8 cellular contexts compared by ENCODE assay signal in genomic region chr18:49858309-49859005, GRCh38. TPM values are rescaled to one million over a fixed set of nuclear protein-coding genes. Genes with fewer than 3 reads are reported as not detected.
A peak's percentile ranks its signal among the peaks of the same experiment; 100 is the strongest.
DNase-seq lines count a peak whose midpoint lies in the region; ATAC-seq and TF ChIP-seq lines count a peak whose summit lies in the region.

No MANE protein-coding gene starts in this region.

- no peak overlapping the region for H3K27ac ChIP-seq in CD8-positive, alpha-beta T cell (ENCODE audit: low read depth, low read length)
- H3K27ac ChIP-seq in HL-60 (replicated peaks) (no peak overlapping the region), OCI-LY3 (ENCODE audit: low read length) (no peak overlapping the region), fibroblast of lung (ENCODE audit: insufficient read depth, low read length) (no peak overlapping the region)

- H3K4me1 ChIP-seq in CD8-positive, alpha-beta T cell (ENCODE audit: insufficient read depth, low read length), result no peaks in the 10 kb centered on the region
- peaks cover 9% of the 10 kb centered on the region for H3K4me1 ChIP-seq in OCI-LY3 (ENCODE audit: low read length)
- no peaks in the 10 kb centered on the region for H3K4me1 ChIP-seq in fibroblast of lung (ENCODE audit: control insufficient read depth, extremely low read depth, insufficient read depth, low read length)

- no peaks in the 10 kb centered on the region for H3K9me3 Mint-ChIP-seq in CD8-positive, alpha-beta T cell
- no peaks in the 10 kb centered on the region for H3K9me3 Mint-ChIP-seq in activated T-cell treated with anti-CD3 and anti-CD28 coated beads, Interleukin-2, amount 50 U/mL, for 24 hours
- H3K9me3 Mint-ChIP-seq in natural killer cell treated with Interleukin-12 subunit alpha and Interleukin-12 subunit beta and Interleukin-15 and Interleukin-18, amount 100 ng/mL, for 72 hours, result no peaks in the 10 kb centered on the region

- peak; percentile 13 to 71 (median 44) for DNase-seq in CD8-positive, alpha-beta T cell
- peak; percentile 35 to 59 for DNase-seq in HL-60 (ENCODE audit: low read depth in 1 of 2, low spot score in 1 of 2)
- DNase-seq in activated T-cell treated with anti-CD3 and anti-CD28 coated beads, Interleukin-2, amount 50 U/mL, for 24 hours, result peak; percentile 74
- peak; percentile 62 to 79 for DNase-seq in fibroblast of lung (ENCODE audit: low read depth in 2 of 2)
- DNase-seq in natural killer cell treated with Interleukin-12 subunit alpha and Interleukin-12 subunit beta and Interleukin-15 and Interleukin-18, amount 100 ng/mL, for 72 hours (ENCODE audit: low spot score), result peak; percentile 73
- peak; percentile 83 for DNase-seq in superior temporal gyrus (ENCODE audit: extremely low spot score)

- intact Hi-C loops in CD8-positive, alpha-beta T cell (cut with DNase I, micrococcal nuclease), result loop anchor here (1.0 to 5.0 kb wide), 5 partner anchors 299 to 1184 kb away; no protein-coding TSS in a partner anchor

- no peaks in the 10 kb centered on the region for H3K36me3 ChIP-seq in CD8-positive, alpha-beta T cell (ENCODE audit: insufficient read depth, low read length)
- H3K36me3 ChIP-seq in OCI-LY3 (replicated peaks; ENCODE audit: low read depth, low read length) (no peaks in the 10 kb centered on the region), fibroblast of lung (ENCODE audit: control insufficient read depth, insufficient read depth, low read length) (no peaks in the 10 kb centered on the region)

- no peaks in the 10 kb centered on the region for H3K9me3 ChIP-seq in CD8-positive, alpha-beta T cell (ENCODE audit: low read length)
- no peaks in the 10 kb centered on the region for H3K9me3 ChIP-seq in OCI-LY3 (ENCODE audit: insufficient read depth, low read length)
- H3K9me3 ChIP-seq in fibroblast of lung (ENCODE audit: control insufficient read depth, insufficient read depth, low read depth, low read length), result no peaks in the 10 kb centered on the region

- POLR2A ChIA-PET in CD8-positive, alpha-beta T cell (lab: Charles Lee), result no interaction called here

- H2AFZ ChIP-seq in OCI-LY3 (ENCODE audit: low read depth, low read length), result peak overlapping the region; percentile 71
- no peak overlapping the region for H2AFZ ChIP-seq in fibroblast of lung (ENCODE audit: low read length)

- H3K4me2 ChIP-seq in OCI-LY3 (ENCODE audit: low read length) (peak overlapping the region; percentile 39), fibroblast of lung (ENCODE audit: extremely low read depth, insufficient read depth, low read length) (no peak overlapping the region)

- H4K20me1 ChIP-seq in OCI-LY3 (ENCODE audit: insufficient read depth, low read length) (no peaks in the 10 kb centered on the region), fibroblast of lung (ENCODE audit: control insufficient read depth, extremely low read depth, insufficient read depth, low read length) (no peaks in the 10 kb centered on the region)

- no peak for ATAC-seq in CD8-positive, alpha-beta T cell
- peak in 1 of 2 donors; percentile 69 for ATAC-seq in natural killer cell treated with Interleukin-12 subunit alpha and Interleukin-12 subunit beta and Interleukin-15 and Interleukin-18, amount 100 ng/mL, for 72 hours
- ATAC-seq in GM19395 (IDR thresholded peaks at IDR 0.05; ENCODE audit: unreplicated experiment), result no peak

- H3K36me3 Mint-ChIP-seq in CD8-positive, alpha-beta T cell, result no peaks in the 10 kb centered on the region
- no peaks in the 10 kb centered on the region for H3K36me3 Mint-ChIP-seq in activated T-cell treated with anti-CD3 and anti-CD28 coated beads, Interleukin-2, amount 50 U/mL, for 24 hours (ENCODE audit: low read depth)
- H3K36me3 Mint-ChIP-seq in natural killer cell treated with Interleukin-12 subunit alpha and Interleukin-12 subunit beta and Interleukin-15 and Interleukin-18, amount 100 ng/mL, for 72 hours, result no peaks in the 10 kb centered on the region

- no peaks in the 10 kb centered on the region for H3K27me3 ChIP-seq in CD8-positive, alpha-beta T cell (ENCODE audit: insufficient read depth, low read length)
- H3K27me3 ChIP-seq in HL-60 (ENCODE audit: insufficient read depth, poor library complexity, severe bottlenecking) (no peaks in the 10 kb centered on the region), OCI-LY3 (ENCODE audit: low read depth, low read length) (no peaks in the 10 kb centered on the region), fibroblast of lung (ENCODE audit: control insufficient read depth, insufficient read depth, low read length) (no peaks in the 10 kb centered on the region)

- no peaks in the 10 kb centered on the region for H3K79me2 ChIP-seq in OCI-LY3 (ENCODE audit: low read length)
- no peaks in the 10 kb centered on the region for H3K79me2 ChIP-seq in fibroblast of lung (ENCODE audit: control insufficient read depth, insufficient read depth, low read length)

- no peaks in the 10 kb centered on the region for H3K4me1 Mint-ChIP-seq in CD8-positive, alpha-beta T cell (ENCODE audit: low read depth)
- H3K4me1 Mint-ChIP-seq in activated T-cell treated with anti-CD3 and anti-CD28 coated beads, Interleukin-2, amount 50 U/mL, for 24 hours (ENCODE audit: low read depth), result no peaks in the 10 kb centered on the region
- peaks cover 4 to 13% of the 10 kb centered on the region in 2 donors for H3K4me1 Mint-ChIP-seq in natural killer cell treated with Interleukin-12 subunit alpha and Interleukin-12 subunit beta and Interleukin-15 and Interleukin-18, amount 100 ng/mL, for 72 hours (ENCODE audit: low read depth in 2 of 2)

- CTCF ChIA-PET in CD8-positive, alpha-beta T cell (lab: Charles Lee), result interaction anchor here (0.6 to 11.3 kb wide), 35 partner anchors 9 to 1184 kb away, joined by 3 to 221 read pairs (median 4); partner anchors contain the start of genes ACAA2 and LIPG

- no peak overlapping the region for H3K27ac Mint-ChIP-seq in CD8-positive, alpha-beta T cell
- no peak overlapping the region for H3K27ac Mint-ChIP-seq in activated T-cell treated with anti-CD3 and anti-CD28 coated beads, Interleukin-2, amount 50 U/mL, for 24 hours
- peak overlapping the region; percentile 26 to 31 for H3K27ac Mint-ChIP-seq in natural killer cell treated with Interleukin-12 subunit alpha and Interleukin-12 subunit beta and Interleukin-15 and Interleukin-18, amount 100 ng/mL, for 72 hours

- no peak overlapping the region for H3K4me3 Mint-ChIP-seq in CD8-positive, alpha-beta T cell
- H3K4me3 Mint-ChIP-seq in activated T-cell treated with anti-CD3 and anti-CD28 coated beads, Interleukin-2, amount 50 U/mL, for 24 hours, result no peak overlapping the region
- H3K4me3 Mint-ChIP-seq in natural killer cell treated with Interleukin-12 subunit alpha and Interleukin-12 subunit beta and Interleukin-15 and Interleukin-18, amount 100 ng/mL, for 72 hours, result no peak overlapping the region

- H3K4me3 ChIP-seq in CD8-positive, alpha-beta T cell (ENCODE audit: low read depth, low read length), result no peak overlapping the region
- H3K4me3 ChIP-seq in HL-60 (replicated peaks; ENCODE audit: insufficient read depth, low read length), result no peak overlapping the region
- H3K4me3 ChIP-seq in OCI-LY3 (ENCODE audit: low read length), result peak overlapping the region; percentile 26
- H3K4me3 ChIP-seq in fibroblast of lung (replicated peaks in 1 of 4; ENCODE audit: control extremely low read depth in 1 of 4, insufficient read depth in 1 of 4, low read depth in 3 of 4, low read length in 4 of 4), result no peak overlapping the region

- H3K9ac ChIP-seq in OCI-LY3 (ENCODE audit: low read length), result no peak overlapping the region; the same call in 1 of the 2 replicates
- H3K9ac ChIP-seq in fibroblast of lung (ENCODE audit: insufficient read depth, low read length), result no peak overlapping the region

- H3K27me3 Mint-ChIP-seq in CD8-positive, alpha-beta T cell (ENCODE audit: low read depth), result peaks cover 2% of the 10 kb centered on the region
- H3K27me3 Mint-ChIP-seq in activated T-cell treated with anti-CD3 and anti-CD28 coated beads, Interleukin-2, amount 50 U/mL, for 24 hours, result peaks cover 3% of the 10 kb centered on the region
- peaks cover 0 to 2% of the 10 kb centered on the region in 2 donors for H3K27me3 Mint-ChIP-seq in natural killer cell treated with Interleukin-12 subunit alpha and Interleukin-12 subunit beta and Interleukin-15 and Interleukin-18, amount 100 ng/mL, for 72 hours

- TF ChIP-seq CTCF in CD8-positive, alpha-beta T cell (IDR thresholded peaks at IDR 0.05), result peak; percentile 81
- TF ChIP-seq CTCF in HL-60 (IDR thresholded peaks at IDR 0.05; ENCODE audit: insufficient read depth, low read length) (peak; percentile 84), OCI-LY3 (IDR thresholded peaks at IDR 0.05; ENCODE audit: low read depth, low read length) (peak; percentile 100), fibroblast of lung (conservative IDR thresholded peaks at IDR 0.05 in 1 of 2, IDR thresholded peaks at IDR 0.05 in 1 of 2; ENCODE audit: low read depth in 1 of 2, low read length in 2 of 2) (peak; percentile 87 to 96)

RNA-seq across cellular contexts. Expression of gene ACAA2, which starts 45.1 kb away (rescaled TPM):
- total RNA-seq in CD8-positive, alpha-beta T cell, result 1 to 10 TPM; 9.5 to 10.0 TPM
- total RNA-seq in fibroblast of lung, result 38.5 and 51.6 TPM in 2 replicates
- polyA plus RNA-seq in fibroblast of lung, result 21.2 and 27.1 TPM in 2 replicates
- 28.0 and 30.2 TPM in 2 replicates for polyA plus RNA-seq in fibroblast of lung (2012)
- polyA minus RNA-seq in fibroblast of lung (ENCODE audit: low replicate concordance), result 0.31 and 8.7 TPM in 2 replicates
- 100 to 1,000 TPM in 1 of 2 donors, 10 to 100 TPM in 1; 63.7 to 125 TPM for total RNA-seq in natural killer cell treated with Interleukin-12 subunit alpha and Interleukin-12 subunit beta and Interleukin-15 and Interleukin-18, amount 100 ng/mL, for 72 hours

Comparison
In these comparisons a context has a peak if more than half of its experiments do, and no peak if none do; other contexts are left out.
1. H3K27ac Mint-ChIP-seq: peak in natural killer cell treated with Interleukin-12 subunit alpha and Interleukin-12 subunit beta and Interleukin-15 and Interleukin-18, amount 100 ng/mL, for 72 hours (2 of 2); none in CD8-positive, alpha-beta T cell (single experiment) and activated T-cell treated with anti-CD3 and anti-CD28 coated beads, Interleukin-2, amount 50 U/mL, for 24 hours (single experiment).
2. Peak in every context shown above with its lines, with median percentiles within 50 percentile points of each other: DNase-seq and CTCF ChIP-seq.